Comparison of ENCODE assay signal across 20 cellular contexts in the genomic region with DNA sequence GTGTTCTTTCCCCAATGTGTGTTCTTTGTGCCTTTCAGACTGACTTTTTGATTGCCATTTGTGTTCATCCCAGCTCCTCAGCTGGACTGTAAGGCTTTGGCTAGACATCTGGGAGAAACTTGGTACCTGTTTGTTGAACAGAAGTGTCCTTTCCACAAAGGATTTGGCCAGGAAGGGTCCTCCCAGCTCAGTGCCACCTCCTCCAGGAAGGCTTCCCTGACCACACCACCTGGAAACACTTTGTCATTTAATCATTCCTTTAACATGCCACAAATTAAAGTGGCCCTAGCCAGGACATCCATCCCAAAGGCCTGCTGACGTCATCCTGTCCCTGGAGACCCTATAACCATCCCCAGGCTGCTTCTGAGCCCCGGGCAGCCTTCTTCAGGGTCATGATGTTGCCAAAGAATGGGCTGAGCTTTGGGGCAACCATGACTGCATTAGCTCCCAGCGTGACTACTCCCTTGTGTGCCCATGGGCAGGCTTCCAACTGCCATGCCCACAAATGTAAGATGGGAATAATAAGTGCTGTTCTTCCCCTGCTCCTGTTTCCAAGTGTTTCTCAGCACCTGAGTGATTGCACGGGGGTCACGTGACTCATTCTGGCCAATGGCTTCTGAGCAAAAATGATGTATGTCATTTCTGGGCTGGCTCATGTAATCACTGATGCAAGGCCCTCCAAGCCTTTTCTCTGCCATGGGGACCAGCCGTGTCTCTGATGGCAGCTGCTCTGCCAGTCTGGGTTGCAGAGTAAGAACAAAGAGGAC.
DNase-seq lines count a peak whose midpoint lies in the region; ATAC-seq, FAIRE-seq and TF ChIP-seq lines count a peak whose summit lies in the region.
"Had no signal": no experiment of that assay in that cellular context is flagged by ENCODE, and none has a peak within 500 bp of the region (broad histone marks: within the 10 kb centered on the region; RNA-seq: fewer than 3 reads in every experiment).

No MANE protein-coding gene starts in this region.

- DNase-seq in GM23338 (ENCODE audit: low spot score), result no peak
- no peak for DNase-seq in Panc1 (ENCODE audit: low read depth, low spot score)
- peak; percentile 15 for DNase-seq in fibroblast of mammary gland (ENCODE audit: low read depth)
- DNase-seq in T-helper 9 cell, result no peak
- no peak for DNase-seq in HuH-7 (ENCODE audit: low spot score)
- DNase-seq in kidney, result no peak
- no peak for DNase-seq in CD8-positive, alpha-beta memory T cell
- DNase-seq: ACHN; CD4-positive, alpha-beta T cell; EL; H9; MG63; NCI-H1092 treated with DMSO at 0.1 percent for 48 hours; NCI-H1694 treated with DMSO at 0.1 percent for 48 hours; NCI-H446; NCI-H774; SJCRH30; T-cell had no signal

- CTCF ChIA-PET in Panc1 (lab: Charles Lee), result no interaction called here
- CTCF ChIA-PET in CD8-positive, alpha-beta memory T cell (lab: Charles Lee), result no interaction called here

- H3K4me3 ChIP-seq in BLaER1 treated with 17β-estradiol and CSF1 and Interleukin-3, amounts not matched to agents 10 nM and 100 nM, result no peak overlapping the region
- H3K4me3 ChIP-seq in GM23338 (no peak overlapping the region), Panc1 (ENCODE audit: low read depth in 2 of 2, low read length in 2 of 2) (no peak overlapping the region), fibroblast of mammary gland (ENCODE audit: control insufficient read depth, low read depth, low read length) (no peak overlapping the region), kidney (ENCODE audit: low read length in 2 of 2) (no peak overlapping the region)
- no peak overlapping the region for H3K4me3 ChIP-seq in CD8-positive, alpha-beta memory T cell (ENCODE audit: low read length)
- H3K4me3 ChIP-seq: MG63, SJCRH30 had no signal

- H3K9me3 ChIP-seq in BLaER1 treated with 17β-estradiol and CSF1 and Interleukin-3, amounts not matched to agents 10 nM and 100 nM (replicated peaks in 1 of 11), result no peaks in the 10 kb centered on the region
- H3K9me3 ChIP-seq in Panc1 (ENCODE audit: control insufficient read depth, insufficient read depth, low read depth, low read length), result peaks cover 3% of the 10 kb centered on the region; the same call in 1 of the 2 replicates
- no peaks in the 10 kb centered on the region for H3K9me3 ChIP-seq in kidney (ENCODE audit: control insufficient read depth in 1 of 2, low read length in 2 of 2)
- no peaks in the 10 kb centered on the region for H3K9me3 ChIP-seq in CD8-positive, alpha-beta memory T cell (ENCODE audit: low read length)
- H3K9me3 ChIP-seq: MG63, SJCRH30 had no signal

- peak overlapping the region in 7 of 11 experiments; percentile 2 to 87 (median 47); a peak in 9 of 22 replicates for H3K4me2 ChIP-seq in BLaER1 treated with 17β-estradiol and CSF1 and Interleukin-3, amounts not matched to agents 10 nM and 100 nM
- no peak overlapping the region for H3K4me2 ChIP-seq in GM23338
- H3K4me2 ChIP-seq: KMS-11 had no signal

- H3K9me2 ChIP-seq in GM23338 (ENCODE audit: insufficient read depth), result no peaks in the 10 kb centered on the region

- POLR2A ChIA-PET in Panc1 (lab: Charles Lee), result interaction anchor here (0.6 kb wide), 1 partner anchor 119 kb away, joined by 3 read pairs; no protein-coding TSS in a partner anchor
- POLR2A ChIA-PET in CD8-positive, alpha-beta memory T cell (lab: Charles Lee), result no interaction called here

- H4K20me1 ChIP-seq in BLaER1 treated with 17β-estradiol and CSF1 and Interleukin-3, amounts not matched to agents 10 nM and 100 nM, result no peaks in the 10 kb centered on the region
- no peaks in the 10 kb centered on the region for H4K20me1 ChIP-seq in GM23338 (replicated peaks; ENCODE audit: insufficient read depth)

- peaks cover 15% of the 10 kb centered on the region for H3K27me3 Mint-ChIP-seq in GM23338 (ENCODE audit: insufficient read depth, low read depth, poor library complexity)
- H3K27me3 Mint-ChIP-seq in CD8-positive, alpha-beta memory T cell, result peaks cover 3 to 8% of the 10 kb centered on the region in 2 donors
- H3K27me3 Mint-ChIP-seq: CD4-positive, alpha-beta T cell had no signal

- peaks cover 24 to 81% (median 48%) of the 10 kb centered on the region in 10 experiments for H3K4me1 ChIP-seq in BLaER1 treated with 17β-estradiol and CSF1 and Interleukin-3, amounts not matched to agents 10 nM and 100 nM
- H3K4me1 ChIP-seq in GM23338 (ENCODE audit: insufficient read depth) (no peaks in the 10 kb centered on the region), Panc1 (ENCODE audit: control insufficient read depth, insufficient read depth, low read length) (peaks cover 20% of the 10 kb centered on the region), kidney (ENCODE audit: control insufficient read depth in 1 of 2, insufficient read depth in 1 of 2, low read depth in 1 of 2, low read length in 2 of 2) (no peaks in the 10 kb centered on the region)
- no peaks in the 10 kb centered on the region for H3K4me1 ChIP-seq in CD8-positive, alpha-beta memory T cell (ENCODE audit: insufficient read depth, low read length)

- TF ChIP-seq CTCF in GM23338 (conservative IDR thresholded peaks at IDR 0.05; ENCODE audit: low read depth in 2 of 2) (no peak), Panc1 (IDR thresholded peaks at IDR 0.05) (no peak), fibroblast of mammary gland (conservative IDR thresholded peaks at IDR 0.05; ENCODE audit: control insufficient read depth, insufficient read depth, low read depth, low read length) (no peak), kidney (IDR thresholded peaks at IDR 0.05; ENCODE audit: borderline replicate concordance, extremely low read depth, insufficient read depth) (no peak)

- no peaks in the 10 kb centered on the region for H3K9me3 Mint-ChIP-seq in GM23338
- H3K9me3 Mint-ChIP-seq in CD8-positive, alpha-beta memory T cell, result no peaks in the 10 kb centered on the region
- H3K9me3 Mint-ChIP-seq: CD4-positive, alpha-beta T cell; H9; T-cell had no signal

- H3K27ac ChIP-seq in BLaER1 treated with 17β-estradiol and CSF1 and Interleukin-3, amounts not matched to agents 10 nM and 100 nM, result peak overlapping the region in 3 of 11 experiments; percentile 31 to 50 (median 38); a peak in 4 of 22 replicates
- no peak overlapping the region for H3K27ac ChIP-seq in GM23338 (ENCODE audit: low read depth)
- peak overlapping the region; percentile 67; the same call in 1 of the 2 replicates for H3K27ac ChIP-seq in Panc1 (ENCODE audit: low read length)
- no peak overlapping the region for H3K27ac ChIP-seq in kidney (ENCODE audit: low read depth in 2 of 2, low read length in 2 of 2)
- H3K27ac ChIP-seq in CD8-positive, alpha-beta memory T cell (ENCODE audit: low read depth, low read length), result no peak overlapping the region
- H3K27ac ChIP-seq: KMS-11, SJCRH30 had no signal

- no peaks in the 10 kb centered on the region for H3F3A ChIP-seq in GM23338 (replicated peaks; ENCODE audit: low read depth)

- no peaks in the 10 kb centered on the region for H3K27me3 ChIP-seq in BLaER1 treated with 17β-estradiol and CSF1 and Interleukin-3, amounts not matched to agents 10 nM and 100 nM
- H3K27me3 ChIP-seq in GM23338 (ENCODE audit: insufficient read depth) (no peaks in the 10 kb centered on the region), Panc1 (ENCODE audit: control insufficient read depth, insufficient read depth, low read length) (no peaks in the 10 kb centered on the region)
- H3K27me3 ChIP-seq in CD8-positive, alpha-beta memory T cell (ENCODE audit: insufficient read depth, low read length, poor library complexity, severe bottlenecking), result no peaks in the 10 kb centered on the region
- H3K27me3 ChIP-seq: MG63, SJCRH30 had no signal

- 0 out of 22 replicates have a peak overlapping the region, but pooled peaks of 1 of the 11 experiments have one; percentile 16 for H3K9ac ChIP-seq in BLaER1 treated with 17β-estradiol and CSF1 and Interleukin-3, amounts not matched to agents 10 nM and 100 nM
- H3K9ac ChIP-seq in kidney (ENCODE audit: low read length in 2 of 2), result no peak overlapping the region
- H3K9ac ChIP-seq: KMS-11 had no signal

- no peak for FAIRE-seq in kidney (lab: Jason Lieb, UNC)

- no peak overlapping the region for H3K27ac Mint-ChIP-seq in GM23338
- no peak overlapping the region for H3K27ac Mint-ChIP-seq in CD8-positive, alpha-beta memory T cell
- H3K27ac Mint-ChIP-seq: CD4-positive, alpha-beta T cell; H9; T-cell had no signal

- H3K36me3 ChIP-seq in BLaER1 treated with 17β-estradiol and CSF1 and Interleukin-3, amounts not matched to agents 10 nM and 100 nM, result no peaks in the 10 kb centered on the region
- H3K36me3 ChIP-seq in GM23338 (ENCODE audit: insufficient read depth) (no peaks in the 10 kb centered on the region), Panc1 (ENCODE audit: control insufficient read depth, insufficient read depth, low read length) (no peaks in the 10 kb centered on the region), kidney (ENCODE audit: control insufficient read depth in 1 of 2, insufficient read depth in 2 of 2, low read length in 2 of 2) (no peaks in the 10 kb centered on the region)
- no peaks in the 10 kb centered on the region for H3K36me3 ChIP-seq in CD8-positive, alpha-beta memory T cell (ENCODE audit: insufficient read depth, low read length)
- H3K36me3 ChIP-seq: MG63, SJCRH30 had no signal

- no peaks in the 10 kb centered on the region for H3K36me3 Mint-ChIP-seq in GM23338 (ENCODE audit: low read depth)
- H3K36me3 Mint-ChIP-seq in CD8-positive, alpha-beta memory T cell, result peaks cover 0 to 1% (median 0%) of the 10 kb centered on the region in 3 donors
- H3K36me3 Mint-ChIP-seq: T-cell had no signal

- BruUV-seq in Panc1 (replicated peaks; lab: Mats Ljungman, UMichigan), result no TSS peak

- ATAC-seq in GM23338 (no peak), Panc1 (no peak)
- ATAC-seq: T-cell had no signal

- H3K4me3 Mint-ChIP-seq in GM23338, result no peak overlapping the region
- no peak overlapping the region for H3K4me3 Mint-ChIP-seq in CD8-positive, alpha-beta memory T cell
- H3K4me3 Mint-ChIP-seq: CD4-positive, alpha-beta T cell; H9; T-cell had no signal

- no peaks in the 10 kb centered on the region for H3K79me2 ChIP-seq in GM23338 (replicated peaks; ENCODE audit: insufficient read depth)

- H2AFZ ChIP-seq in GM23338, result peak overlapping the region; percentile 32; the same call in 1 of the 2 replicates

- H3K4me1 Mint-ChIP-seq in GM23338, result no peaks in the 10 kb centered on the region
- no peaks in the 10 kb centered on the region for H3K4me1 Mint-ChIP-seq in CD8-positive, alpha-beta memory T cell
- H3K4me1 Mint-ChIP-seq: H9, T-cell had no signal

- intact Hi-C loops in Panc1 (cut with micrococcal nuclease; ENCODE audit: unreplicated experiment), result no loop called here
- intact Hi-C loops in kidney (cut with DNase I), result no loop called here

- in situ Hi-C loops in Panc1 (cut with HindIII; ENCODE audit: low pct_unique_long_range_greater_than_20kb, low sequenced_read_pairs), result no loop called here

TF ChIP-seq in GM23338, 12 proteins besides CTCF, POLR2A, EP300 and RAD21:
- TF ChIP-seq EZH2 (IDR thresholded peaks at IDR 0.05; ENCODE audit: low read depth, unreplicated experiment) (no peak), STAT1 (IDR thresholded peaks at IDR 0.05; ENCODE audit: unreplicated experiment) (no peak), ZNF331 (CRISPR knock-in tag; IDR thresholded peaks at IDR 0.05; ENCODE audit: low read depth) (no peak), CREB1 (CRISPR knock-in tag; IDR thresholded peaks at IDR 0.05; ENCODE audit: low read depth) (no peak)
